In genomic region chrX:3485727-3486126, GRCh38 we compare ENCODE assay signal across 3 cellular contexts.
TF ChIP-seq lines count a peak whose summit lies in the region.

No MANE protein-coding gene starts in this region.

TF ChIP-seq in GM23338, 12 proteins besides CTCF, POLR2A, EP300 and RAD21 (continued from another document and continues in another):
- TF ChIP-seq ZNF114 (CRISPR knock-in tag; IDR thresholded peaks at IDR 0.05), result no peak
- TF ChIP-seq EZH2phosphoT487 (IDR thresholded peaks at IDR 0.05; ENCODE audit: unreplicated experiment), result no peak
- TF ChIP-seq CREB1 (CRISPR knock-in tag; IDR thresholded peaks at IDR 0.05; ENCODE audit: low read depth), result no peak
- TF ChIP-seq ZNF331 (CRISPR knock-in tag; IDR thresholded peaks at IDR 0.05; ENCODE audit: low read depth), result no peak
- TF ChIP-seq REST (IDR thresholded peaks at IDR 0.05; ENCODE audit: unreplicated experiment), result no peak

TF ChIP-seq in IMR-90, 13 proteins besides CTCF, POLR2A, EP300 and RAD21 (continued from another document):
- TF ChIP-seq SMC3 (IDR thresholded peaks at IDR 0.05; ENCODE audit: low read depth, low read length) (no peak), CHD1 (IDR thresholded peaks at IDR 0.05; ENCODE audit: low read depth, low read length) (no peak), FOS (IDR thresholded peaks at IDR 0.05; ENCODE audit: low read depth, low read length) (no peak), MXI1 (IDR thresholded peaks at IDR 0.05; ENCODE audit: borderline replicate concordance, low read depth, low read length) (no peak), RCOR1 (IDR thresholded peaks at IDR 0.05; ENCODE audit: insufficient replicate concordance, low read length) (no peak), MAFK (IDR thresholded peaks at IDR 0.05; ENCODE audit: low read depth, low read length) (no peak), ELK1 (IDR thresholded peaks at IDR 0.05; ENCODE audit: borderline replicate concordance, low read depth, low read length) (no peak), MAZ (IDR thresholded peaks at IDR 0.05; ENCODE audit: borderline replicate concordance, low read depth, low read length) (no peak), NFE2L2 (IDR thresholded peaks at IDR 0.05; ENCODE audit: low read depth, low read length) (no peak), CEBPB (IDR thresholded peaks at IDR 0.05; ENCODE audit: low read depth, low read length) (no peak), BHLHE40 (IDR thresholded peaks at IDR 0.05; ENCODE audit: low read depth, low read length) (no peak), USF2 (IDR thresholded peaks at IDR 0.05; ENCODE audit: low read depth, low read length) (no peak)

TF ChIP-seq in K562, 482 proteins besides CTCF, POLR2A, EP300 and RAD21 (continued from another document):
- peak; percentile 79 for TF ChIP-seq NR2C1 (IDR thresholded peaks at IDR 0.05)
- TF ChIP-seq NR2C1 (tag; IDR thresholded peaks at IDR 0.05), result no peak
- no peak for TF ChIP-seq TEAD4 (IDR thresholded peaks at IDR 0.05; ENCODE audit: low read length)
- TF ChIP-seq TEAD4 (CRISPR knock-in tag; IDR thresholded peaks at IDR 0.05; ENCODE audit: borderline replicate concordance), result no peak
- no peak for TF ChIP-seq TRIM28 (IDR thresholded peaks at IDR 0.05)
